24 cellular contexts compared by ENCODE assay signal in the genomic region with DNA sequence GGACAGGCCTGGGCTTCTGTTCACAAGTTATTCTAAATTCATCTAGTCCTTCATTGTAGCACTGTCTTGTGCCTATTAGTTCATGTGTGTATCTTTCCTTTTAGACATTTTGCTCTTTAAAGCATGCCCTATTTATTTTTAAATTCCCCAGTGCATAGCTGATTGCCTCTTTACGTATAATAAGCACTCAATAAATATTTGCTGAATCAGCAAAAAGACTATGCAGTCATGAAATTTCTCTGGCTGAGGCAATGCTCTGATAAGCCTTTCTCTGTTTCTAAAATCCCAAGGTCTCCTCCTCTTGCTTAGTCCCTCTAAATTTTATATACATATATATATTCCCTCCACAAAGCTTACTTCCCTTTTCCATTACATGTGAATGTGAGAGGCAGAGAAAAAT.
"Had no signal": no experiment of that assay in that cellular context is flagged by ENCODE, and none has a peak within 500 bp of the region (broad histone marks: within the 10 kb centered on the region; RNA-seq: fewer than 3 reads in every experiment).

No MANE protein-coding gene starts in this region.

- H3K4me3 ChIP-seq: coronary artery, dorsolateral prefrontal cortex, esophagus muscularis mucosa, gastrocnemius medialis, heart right ventricle, left lung, lower lobe of right lung, mucosa of descending colon had no signal

- H3K27me3 ChIP-seq: esophagus muscularis mucosa, gastrocnemius medialis, left lung had no signal

- FAIRE-seq: colon, endothelial cell of umbilical vein, islet of Langerhans, keratinocyte had no signal

- H3K9me3 Mint-ChIP-seq: mesothelial cell of epicardium had no signal

- H3K27ac ChIP-seq: coronary artery, dorsolateral prefrontal cortex, esophagus muscularis mucosa, gastrocnemius medialis, heart right ventricle, left lung, lower lobe of right lung had no signal

- H3K4me3 Mint-ChIP-seq: mesothelial cell of epicardium, naive B cell had no signal

- H3K27me3 Mint-ChIP-seq: naive B cell had no signal

- H3K27ac Mint-ChIP-seq: mesothelial cell of epicardium, naive B cell had no signal

- H3K4me1 Mint-ChIP-seq: naive B cell had no signal

- H3K36me3 ChIP-seq: esophagus muscularis mucosa, gastrocnemius medialis, heart right ventricle, left lung, lower lobe of right lung had no signal

- ATAC-seq: gastrocnemius medialis, heart right ventricle, left cardiac atrium, left lung, left ventricle myocardium superior, lower lobe of right lung, mucosa of descending colon had no signal

- DNase-seq: dermis blood vessel endothelial cell; dorsolateral prefrontal cortex; effector CD4-positive, alpha-beta T cell; effector memory CD4-positive, alpha-beta T cell; foreskin melanocyte; gastrocnemius medialis; glutamatergic neuron; head of caudate nucleus; heart right ventricle; hippocampal formation; left cardiac atrium; left lung; left ventricle myocardium superior; lower lobe of right lung; mesenchymal stem cell; mucosa of descending colon; naive B cell had no signal

- H3K4me1 ChIP-seq: esophagus muscularis mucosa, gastrocnemius medialis, heart right ventricle, left lung, lower lobe of right lung had no signal

- H3K9me3 ChIP-seq: esophagus muscularis mucosa, gastrocnemius medialis, heart right ventricle, left lung, lower lobe of right lung, mucosa of descending colon had no signal

- H3K36me3 Mint-ChIP-seq: mesothelial cell of epicardium, naive B cell had no signal
